Comparison of ENCODE assay signal across 13 cellular contexts in the genomic region with DNA sequence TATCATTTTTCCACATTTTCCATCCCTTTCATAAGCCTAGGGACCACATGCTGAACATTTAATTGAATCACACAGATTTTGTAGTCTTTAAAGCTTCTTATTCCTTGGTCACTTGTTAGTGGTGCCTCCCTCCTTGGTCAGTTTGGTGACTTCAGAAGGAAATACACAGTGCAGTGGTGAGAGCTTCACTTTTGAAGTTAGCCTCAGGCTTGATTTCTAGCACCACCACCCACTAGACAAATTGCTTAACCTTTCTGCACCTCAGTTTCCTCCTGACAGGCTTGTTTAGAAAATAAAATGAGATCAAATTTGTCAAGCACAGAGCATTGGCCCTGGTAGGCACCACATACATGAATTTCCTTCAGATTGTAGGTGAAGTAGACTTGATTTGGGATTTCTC.
DNase-seq lines count a peak whose midpoint lies in the region; TF ChIP-seq lines count a peak whose summit lies in the region.
"Had no signal": no experiment of that assay in that cellular context is flagged by ENCODE, and none has a peak within 500 bp of the region (broad histone marks: within the 10 kb centered on the region; RNA-seq: fewer than 3 reads in every experiment).

No MANE protein-coding gene starts in this region.

- H3K4me1 ChIP-seq in PC-9 (replicated peaks; ENCODE audit: insufficient read depth) (peaks cover 84% of the 10 kb centered on the region), muscle layer of duodenum (ENCODE audit: control insufficient read depth in 1 of 2, insufficient read depth in 2 of 2, low read length in 2 of 2) (peaks cover 38 to 69% of the 10 kb centered on the region in 2 donors)

- no peak overlapping the region for H3K4me3 ChIP-seq in PC-9
- no peak overlapping the region for H3K4me3 ChIP-seq in muscle layer of duodenum (ENCODE audit: low read depth in 1 of 2, low read length in 2 of 2)

- BruUV-seq in PC-9 (replicated peaks; lab: Mats Ljungman, UMichigan) = no TSS peak

- intact Hi-C loops in PC-9 (cut with micrococcal nuclease; ENCODE audit: unreplicated experiment) = no loop called here

- H3K9me2 ChIP-seq in PC-9 (ENCODE audit: insufficient read depth) = no peaks in the 10 kb centered on the region

- POLR2A ChIA-PET in PC-9 (lab: Charles Lee; ENCODE audit: unreplicated experiment) = no interaction called here

- peaks cover 100% of the 10 kb centered on the region for H3K79me2 ChIP-seq in PC-9 (ENCODE audit: low read depth)

- H3K27me3 ChIP-seq in PC-9 (ENCODE audit: insufficient read depth, low read depth) (no peaks in the 10 kb centered on the region), muscle layer of duodenum (ENCODE audit: low read depth, low read length) (no peaks in the 10 kb centered on the region)

- H3K27ac ChIP-seq in PC-9 (peak overlapping the region; percentile 13; the same call in 1 of the 2 replicates), caudate nucleus (ENCODE audit: low read depth, low read length) (peak overlapping the region; percentile 61), muscle layer of duodenum (ENCODE audit: low read length) (peak overlapping the region; percentile 71), temporal lobe (ENCODE audit: low read depth, low read length) (peak overlapping the region; percentile 45)

- H3K9me3 ChIP-seq in PC-9 (ENCODE audit: insufficient read depth, low read depth) (peaks cover 4% of the 10 kb centered on the region; the same call in 1 of the 2 replicates), muscle layer of duodenum (ENCODE audit: control insufficient read depth in 1 of 2, low read length in 2 of 2) (no peaks in the 10 kb centered on the region)

- H4K20me1 ChIP-seq in PC-9 (ENCODE audit: insufficient read depth) = peaks cover 58% of the 10 kb centered on the region

- peak overlapping the region; percentile 53; the same call in 1 of the 2 replicates for H3K4me2 ChIP-seq in PC-9

- H3K36me3 ChIP-seq in PC-9 (ENCODE audit: low read depth) = peaks cover 27% of the 10 kb centered on the region
- no peaks in the 10 kb centered on the region for H3K36me3 ChIP-seq in muscle layer of duodenum (ENCODE audit: control insufficient read depth in 1 of 2, insufficient read depth in 2 of 2, low read length in 2 of 2)

- CTCF ChIA-PET in PC-9 (lab: Charles Lee) = no interaction called here

- no peak overlapping the region for H2AFZ ChIP-seq in PC-9

- H3F3A ChIP-seq in PC-9 (ENCODE audit: insufficient read depth, low read depth) = peaks cover 20% of the 10 kb centered on the region; the same call in 1 of the 2 replicates

- DNase-seq in PC-9 (no peak), caudate nucleus (lab: John Stamatoyannopoulos, UW) (no peak), NCI-H128 (lab: John Stamatoyannopoulos, UW; ENCODE audit: unreplicated experiment) (no peak), SHP77 treated with DMSO at 0.1 percent for 48 hours (lab: John Stamatoyannopoulos, UW) (no peak), COLO668 (lab: John Stamatoyannopoulos, UW; ENCODE audit: unreplicated experiment) (no peak), cerebellar nuclear complex (lab: John Stamatoyannopoulos, UW) (no peak)
- DNase-seq: CD4-positive, alpha-beta T cell; GOT3; Karpas-422; NCI-H1930; NK-92 treated with Interleukin-12 subunit alpha and Interleukin-12 subunit beta, amount 100 ng/mL, for 24 hours had no signal

- TF ChIP-seq CTCF in PC-9 (conservative IDR thresholded peaks at IDR 0.05) = no peak

Comparison
In these comparisons a context has a peak if more than half of its experiments do, and no peak if none do; other contexts are left out.
1. H3K27ac ChIP-seq: peak in every context shown above with its lines; median percentile 71 in muscle layer of duodenum; 61 in caudate nucleus; 45 in temporal lobe; 13 in PC-9.